In the genomic region with DNA sequence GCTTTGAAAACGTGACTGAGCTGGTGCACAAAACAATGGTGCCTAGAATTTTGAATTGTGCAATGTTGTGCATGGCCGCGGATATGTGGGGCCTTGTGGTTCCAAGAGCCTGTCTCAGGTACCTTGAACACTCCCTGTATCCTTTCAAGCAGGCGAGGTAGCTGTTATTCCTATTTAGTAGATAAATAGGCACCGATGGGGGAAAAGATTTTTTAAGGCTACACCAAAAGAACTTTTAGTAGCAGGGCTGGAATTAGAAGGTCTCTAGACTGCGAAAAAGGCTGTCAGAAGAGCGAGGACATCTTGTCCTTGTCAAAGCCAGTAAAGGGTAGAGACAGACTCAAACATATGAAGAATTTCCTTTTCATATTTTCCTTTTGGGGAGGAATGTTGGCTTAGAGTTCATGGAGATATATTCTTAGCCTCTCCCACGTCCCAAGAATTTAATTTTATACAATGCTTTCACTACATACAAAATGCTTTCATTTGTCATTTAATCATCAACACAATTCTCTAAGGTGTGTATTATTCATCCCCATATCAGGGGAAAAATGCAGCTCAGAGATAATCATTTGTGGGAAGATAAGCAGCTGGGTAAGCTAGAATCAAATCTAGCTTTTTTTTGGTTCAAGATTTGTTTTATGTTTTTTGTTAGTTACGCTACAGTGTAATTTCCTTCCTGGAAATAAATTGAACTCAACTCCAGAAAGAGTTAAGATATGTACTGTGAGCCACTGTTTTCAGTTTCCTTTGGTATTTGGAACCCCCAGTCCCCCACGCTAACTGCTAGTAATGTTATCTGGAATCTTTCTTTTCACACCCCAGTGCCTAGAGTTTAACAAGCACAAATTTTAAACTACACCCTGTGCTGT, we compare ENCODE assay signal across 8 cellular contexts. TPM values are rescaled to one million over a fixed set of nuclear protein-coding genes. Genes with fewer than 3 reads are reported as not detected.
DNase-seq lines count a peak whose midpoint lies in the region; ATAC-seq and TF ChIP-seq lines count a peak whose summit lies in the region.

No MANE protein-coding gene starts in this region.

- H3K36me3 Mint-ChIP-seq in central memory CD8-positive, alpha-beta T cell (ENCODE audit: insufficient read depth): peaks cover 47% of the 10 kb centered on the region

- H3K4me3 Mint-ChIP-seq in central memory CD8-positive, alpha-beta T cell: peak overlapping the region; percentile 99

- peaks cover 62% of the 10 kb centered on the region for H3K4me1 Mint-ChIP-seq in central memory CD8-positive, alpha-beta T cell

- H3K9ac ChIP-seq in subcutaneous abdominal adipose tissue (ENCODE audit: low read length in 5 of 5): peak overlapping the region; percentile 82 to 100 (median 99)

- no peak for TF ChIP-seq EP300 in Ishikawa (IDR thresholded peaks at IDR 0.05; ENCODE audit: borderline replicate concordance)

- H3K27ac ChIP-seq in left lung (peak overlapping the region; percentile 100), subcutaneous abdominal adipose tissue (ENCODE audit: low read depth, low read length) (peak overlapping the region; percentile 100)

- intact Hi-C loops in left lung (cut with DNase I): no loop called here

- no peak for TF ChIP-seq RAD21 in Ishikawa (IDR thresholded peaks at IDR 0.05; ENCODE audit: low read depth)

- DNase-seq in Caki2 (ENCODE audit: low read depth): peak; percentile 68
- DNase-seq in SKM-1 treated with dmso at 0.1 percent for 144 hours (lab: John Stamatoyannopoulos, UW; ENCODE audit: unreplicated experiment): peak; percentile 46
- peak in 1 of 2 donors; percentile 45 for DNase-seq in central memory CD8-positive, alpha-beta T cell (ENCODE audit: low spot score in 2 of 2)
- DNase-seq in left lung: peak in 1 of 2 donors; percentile 46

- H3K4me1 ChIP-seq in left lung (peaks cover 23 to 63% of the 10 kb centered on the region in 2 donors), subcutaneous abdominal adipose tissue (ENCODE audit: control insufficient read depth in 5 of 5, insufficient read depth in 5 of 5, low read length in 5 of 5) (peaks cover 10 to 57% (median 51%) of the 10 kb centered on the region in 5 donors)

- no peaks in the 10 kb centered on the region for H3K27me3 Mint-ChIP-seq in central memory CD8-positive, alpha-beta T cell

- ATAC-seq in central memory CD8-positive, alpha-beta T cell (replicated peaks; ENCODE audit: extremely low read depth, poor library complexity, severe bottlenecking): no peak
- peak; percentile 13 for ATAC-seq in left lung
- no peak for ATAC-seq in GM21360 (IDR thresholded peaks at IDR 0.05; ENCODE audit: unreplicated experiment)
- no peak for ATAC-seq in GM21737 (IDR thresholded peaks at IDR 0.05; ENCODE audit: unreplicated experiment)

- H3K9me3 Mint-ChIP-seq in central memory CD8-positive, alpha-beta T cell: no peaks in the 10 kb centered on the region

- peak overlapping the region; percentile 98 for H3K27ac Mint-ChIP-seq in central memory CD8-positive, alpha-beta T cell (ENCODE audit: low read depth)

- H3K9me3 ChIP-seq in left lung: no peaks in the 10 kb centered on the region
- H3K9me3 ChIP-seq in subcutaneous abdominal adipose tissue (ENCODE audit: control insufficient read depth in 5 of 5, low read length in 5 of 5): no peaks in the 10 kb centered on the region

- no peaks in the 10 kb centered on the region for H3K27me3 ChIP-seq in left lung
- no peaks in the 10 kb centered on the region for H3K27me3 ChIP-seq in subcutaneous abdominal adipose tissue (ENCODE audit: control insufficient read depth in 5 of 5, insufficient read depth in 4 of 5, low read length in 5 of 5)

- H3K4me3 ChIP-seq in left lung (peak overlapping the region; percentile 49 to 100), subcutaneous abdominal adipose tissue (ENCODE audit: low read depth in 1 of 5, low read length in 5 of 5) (peak overlapping the region; percentile 82 to 99 (median 95))

- H3K36me3 ChIP-seq in left lung: peaks cover 0 to 30% of the 10 kb centered on the region in 2 donors
- peaks cover 8 to 28% (median 22%) of the 10 kb centered on the region in 5 donors for H3K36me3 ChIP-seq in subcutaneous abdominal adipose tissue (ENCODE audit: control insufficient read depth in 5 of 5, insufficient read depth in 5 of 5, low read length in 5 of 5)

- in situ Hi-C loops in Caki2 (cut with HindIII; ENCODE audit: low pct_unique_long_range_greater_than_20kb, low sequenced_read_pairs): loop anchor here (25.0 kb wide), 1 partner anchor 201 kb away; no protein-coding TSS in a partner anchor

- TF ChIP-seq CTCF in left lung (IDR thresholded peaks at IDR 0.05): no peak

TF ChIP-seq in Ishikawa, 13 proteins besides CTCF, POLR2A, EP300 and RAD21:
- peak; percentile 68 for TF ChIP-seq YY1 (IDR thresholded peaks at IDR 0.05; ENCODE audit: low read depth)
- no peak for TF ChIP-seq TCF12 (IDR thresholded peaks at IDR 0.05; ENCODE audit: low read depth)
- peak; percentile 94 for TF ChIP-seq CEBPB (IDR thresholded peaks at IDR 0.05)

RNA-seq across cellular contexts. Expression of a gene that starts 1.7 kb away (rescaled TPM):
- 1,733 and 2,309 TPM in 2 replicates for total RNA-seq in Caki2 (2014; rRNA removed; shearing (Covaris generic); ENCODE audit: low replicate concordance)
- total RNA-seq in left lung: 1,000 to 10,000 TPM; 1,083 to 1,275 TPM
